10 cellular contexts compared by ENCODE assay signal in the genomic region with DNA sequence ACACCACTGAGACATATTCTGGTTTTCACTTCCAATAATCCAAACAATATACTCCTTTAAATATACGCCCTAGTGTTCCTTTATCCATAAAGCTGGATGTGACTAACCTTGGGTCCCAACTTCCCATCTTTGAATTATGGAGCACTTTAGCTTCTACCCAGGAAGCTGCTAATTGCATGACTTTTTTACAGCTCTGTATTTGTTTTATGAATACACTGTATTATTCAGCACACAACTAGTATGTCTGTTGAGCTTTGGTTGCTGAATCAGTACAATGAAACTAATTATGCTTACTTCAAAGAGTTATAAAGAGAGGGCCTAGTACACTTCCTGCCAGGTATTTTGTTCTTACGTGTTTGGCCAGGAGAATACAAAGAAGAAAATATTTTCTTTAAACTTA.
A peak's percentile ranks its signal among the peaks of the same experiment; 100 is the strongest.
DNase-seq lines count a peak whose midpoint lies in the region; ATAC-seq, FAIRE-seq and TF ChIP-seq lines count a peak whose summit lies in the region.
"Had no signal": no experiment of that assay in that cellular context is flagged by ENCODE, and none has a peak within 500 bp of the region (broad histone marks: within the 10 kb centered on the region; RNA-seq: fewer than 3 reads in every experiment).

No MANE protein-coding gene starts in this region.

- H3K27ac Mint-ChIP-seq in stimulated activated naive CD8-positive, alpha-beta T cell treated with anti-CD3 and anti-CD28 coated beads, Interleukin-15, Interleukin-2, amounts not matched to agents 100 ng/mL and 50 ng/mL, for 24 hours, result peak overlapping the region; percentile 72
- no peak overlapping the region for H3K27ac Mint-ChIP-seq in activated naive CD8-positive, alpha-beta T cell treated with anti-CD3 and anti-CD28 coated beads, Interleukin-2, amount 10 ng/mL, durations not matched to agents 7 days and 5 days

- H3K4me3 Mint-ChIP-seq in stimulated activated naive CD8-positive, alpha-beta T cell treated with anti-CD3 and anti-CD28 coated beads, Interleukin-15, Interleukin-2, amounts not matched to agents 100 ng/mL and 50 ng/mL, for 24 hours, result no peak overlapping the region
- no peak overlapping the region for H3K4me3 Mint-ChIP-seq in activated naive CD8-positive, alpha-beta T cell treated with anti-CD3 and anti-CD28 coated beads, Interleukin-2, amount 10 ng/mL, durations not matched to agents 7 days and 5 days

- H3K36me3 ChIP-seq in left lung, result no peaks in the 10 kb centered on the region
- H3K36me3 ChIP-seq: BE2C had no signal

- peaks cover 0 to 24% of the 10 kb centered on the region in 2 donors for H3K4me1 ChIP-seq in left lung
- H3K4me1 ChIP-seq: BE2C had no signal

- peaks cover 9% of the 10 kb centered on the region for H3K36me3 Mint-ChIP-seq in stimulated activated naive CD8-positive, alpha-beta T cell treated with anti-CD3 and anti-CD28 coated beads, Interleukin-15, Interleukin-2, amounts not matched to agents 100 ng/mL and 50 ng/mL, for 24 hours (ENCODE audit: low read depth)
- peaks cover 5% of the 10 kb centered on the region for H3K36me3 Mint-ChIP-seq in activated naive CD8-positive, alpha-beta T cell treated with anti-CD3 and anti-CD28 coated beads, Interleukin-2, amount 10 ng/mL, durations not matched to agents 7 days and 5 days

- no peaks in the 10 kb centered on the region for H3K27me3 ChIP-seq in left lung
- H3K27me3 ChIP-seq: BE2C had no signal

- peaks cover 4% of the 10 kb centered on the region for H3K9me3 Mint-ChIP-seq in stimulated activated naive CD8-positive, alpha-beta T cell treated with anti-CD3 and anti-CD28 coated beads, Interleukin-15, Interleukin-2, amounts not matched to agents 100 ng/mL and 50 ng/mL, for 24 hours
- H3K9me3 Mint-ChIP-seq in activated naive CD8-positive, alpha-beta T cell treated with anti-CD3 and anti-CD28 coated beads, Interleukin-2, amount 10 ng/mL, durations not matched to agents 7 days and 5 days, result peaks cover 4% of the 10 kb centered on the region

- no peak overlapping the region for H3K4me3 ChIP-seq in left lung

- no peaks in the 10 kb centered on the region for H3K9me3 ChIP-seq in left lung
- H3K9me3 ChIP-seq: BE2C had no signal

- peak overlapping the region; percentile 22 to 70 for H3K27ac ChIP-seq in left lung

- H3K27me3 Mint-ChIP-seq in stimulated activated naive CD8-positive, alpha-beta T cell treated with anti-CD3 and anti-CD28 coated beads, Interleukin-15, Interleukin-2, amounts not matched to agents 100 ng/mL and 50 ng/mL, for 24 hours, result no peaks in the 10 kb centered on the region
- H3K27me3 Mint-ChIP-seq in activated naive CD8-positive, alpha-beta T cell treated with anti-CD3 and anti-CD28 coated beads, Interleukin-2, amount 10 ng/mL, durations not matched to agents 7 days and 5 days, result no peaks in the 10 kb centered on the region

- no peak for TF ChIP-seq CTCF in left lung (IDR thresholded peaks at IDR 0.05)

- intact Hi-C loops in left lung (cut with DNase I), result no loop called here

- no peak for ATAC-seq in stimulated activated naive CD8-positive, alpha-beta T cell treated with anti-CD3 and anti-CD28 coated beads, Interleukin-15, Interleukin-2, amounts not matched to agents 100 U/mL and 50 U/mL, for 24 hours
- peak; percentile 39 for ATAC-seq in activated naive CD8-positive, alpha-beta T cell treated with anti-CD3 and anti-CD28 coated beads, Interleukin-2, amount 10 ng/mL, durations not matched to agents 7 days and 5 days (ENCODE audit: low read depth)
- ATAC-seq in left lung (peak; percentile 19), HG03439 (IDR thresholded peaks at IDR 0.05; ENCODE audit: unreplicated experiment) (no peak)

- H3K4me1 Mint-ChIP-seq in stimulated activated naive CD8-positive, alpha-beta T cell treated with anti-CD3 and anti-CD28 coated beads, Interleukin-15, Interleukin-2, amounts not matched to agents 100 ng/mL and 50 ng/mL, for 24 hours (ENCODE audit: low read depth), result peaks cover 12% of the 10 kb centered on the region
- H3K4me1 Mint-ChIP-seq in activated naive CD8-positive, alpha-beta T cell treated with anti-CD3 and anti-CD28 coated beads, Interleukin-2, amount 10 ng/mL, durations not matched to agents 7 days and 5 days, result peaks cover 10% of the 10 kb centered on the region

- POLR2A ChIA-PET in activated naive CD8-positive, alpha-beta T cell treated with anti-CD3 and anti-CD28 coated beads, Interleukin-2, amount 10 ng/mL, durations not matched to agents 7 days and 5 days (lab: Charles Lee), result no interaction called here

- FAIRE-seq in urothelium cell line (lab: Jason Lieb, UNC), result no peak

- no peak for DNase-seq in stimulated activated naive CD8-positive, alpha-beta T cell treated with anti-CD3 and anti-CD28 coated beads, Interleukin-15, Interleukin-2, amounts not matched to agents 100 U/mL and 50 U/mL, for 24 hours
- DNase-seq in activated naive CD8-positive, alpha-beta T cell treated with anti-CD3 and anti-CD28 coated beads, Interleukin-2, amount 10 ng/mL, durations not matched to agents 7 days and 5 days, result no peak
- DNase-seq in left lung, result no peak
- no peak for DNase-seq in NCI-H1694 (lab: John Stamatoyannopoulos, UW)
- DNase-seq in T-helper 9 cell, result no peak
- DNase-seq in urothelium cell line (ENCODE audit: low spot score), result no peak
- DNase-seq: BE2C, NCI-H1092 had no signal

Comparison
In these comparisons a context has a peak if more than half of its experiments do, and no peak if none do; other contexts are left out.
1. ATAC-seq: peak in activated naive CD8-positive, alpha-beta T cell treated with anti-CD3 and anti-CD28 coated beads, Interleukin-2, amount 10 ng/mL, durations not matched to agents 7 days and 5 days (single experiment) and left lung (single experiment); none in stimulated activated naive CD8-positive, alpha-beta T cell treated with anti-CD3 and anti-CD28 coated beads, Interleukin-15, Interleukin-2, amounts not matched to agents 100 U/mL and 50 U/mL, for 24 hours (single experiment) and HG03439 (single experiment).